8 cellular contexts compared by ENCODE assay signal in genomic region chr2:32135409-32135808, GRCh38. TPM values are rescaled to one million over a fixed set of nuclear protein-coding genes. Genes with fewer than 3 reads are reported as not detected.
DNase-seq lines count a peak whose midpoint lies in the region; ATAC-seq and TF ChIP-seq lines count a peak whose summit lies in the region.

No MANE protein-coding gene starts in this region.

- ATAC-seq in activated naive CD8-positive, alpha-beta T cell treated with anti-CD3 and anti-CD28 coated beads, Interleukin-2, amount 10 ng/mL, durations not matched to agents 7 days and 5 days (ENCODE audit: low read depth) = peak; percentile 36

- no peak overlapping the region for H3K4me3 Mint-ChIP-seq in activated naive CD8-positive, alpha-beta T cell treated with anti-CD3 and anti-CD28 coated beads, Interleukin-2, amount 10 ng/mL, durations not matched to agents 7 days and 5 days
- no peak overlapping the region for H3K4me3 Mint-ChIP-seq in activated naive CD8-positive, alpha-beta T cell treated with anti-CD3 and anti-CD28 coated beads for 36 hours
- H3K4me3 Mint-ChIP-seq in neural crest cell = no peak overlapping the region
- H3K4me3 Mint-ChIP-seq in activated CD4-positive, alpha-beta memory T cell treated with anti-CD3 and anti-CD28 coated beads for 36 hours = no peak overlapping the region

- no peak overlapping the region for H3K27ac Mint-ChIP-seq in activated naive CD8-positive, alpha-beta T cell treated with anti-CD3 and anti-CD28 coated beads, Interleukin-2, amount 10 ng/mL, durations not matched to agents 7 days and 5 days
- no peak overlapping the region for H3K27ac Mint-ChIP-seq in activated naive CD8-positive, alpha-beta T cell treated with anti-CD3 and anti-CD28 coated beads for 36 hours
- H3K27ac Mint-ChIP-seq in neural crest cell (ENCODE audit: unreplicated experiment) = peak overlapping the region; percentile 78
- H3K27ac Mint-ChIP-seq in activated CD4-positive, alpha-beta memory T cell treated with anti-CD3 and anti-CD28 coated beads for 36 hours = no peak overlapping the region

- H3K36me3 Mint-ChIP-seq in activated naive CD8-positive, alpha-beta T cell treated with anti-CD3 and anti-CD28 coated beads, Interleukin-2, amount 10 ng/mL, durations not matched to agents 7 days and 5 days = peaks cover 18% of the 10 kb centered on the region
- H3K36me3 Mint-ChIP-seq in activated naive CD8-positive, alpha-beta T cell treated with anti-CD3 and anti-CD28 coated beads for 36 hours = peaks cover 10% of the 10 kb centered on the region
- peaks cover 11% of the 10 kb centered on the region for H3K36me3 Mint-ChIP-seq in neural crest cell (ENCODE audit: low read depth)
- peaks cover 16% of the 10 kb centered on the region for H3K36me3 Mint-ChIP-seq in activated CD4-positive, alpha-beta memory T cell treated with anti-CD3 and anti-CD28 coated beads for 36 hours

- POLR2A ChIA-PET in activated naive CD8-positive, alpha-beta T cell treated with anti-CD3 and anti-CD28 coated beads, Interleukin-2, amount 10 ng/mL, durations not matched to agents 7 days and 5 days (lab: Charles Lee) = interaction anchor here (0.7 kb wide), 1 partner anchor 17 kb away, joined by 3 read pairs; no protein-coding TSS in a partner anchor
- POLR2A ChIA-PET in activated CD4-positive, alpha-beta memory T cell treated with anti-CD3 and anti-CD28 coated beads for 36 hours (lab: Charles Lee) = no interaction called here

- no peaks in the 10 kb centered on the region for H3K4me1 Mint-ChIP-seq in activated naive CD8-positive, alpha-beta T cell treated with anti-CD3 and anti-CD28 coated beads, Interleukin-2, amount 10 ng/mL, durations not matched to agents 7 days and 5 days
- H3K4me1 Mint-ChIP-seq in activated naive CD8-positive, alpha-beta T cell treated with anti-CD3 and anti-CD28 coated beads for 36 hours = no peaks in the 10 kb centered on the region
- H3K4me1 Mint-ChIP-seq in neural crest cell = no peaks in the 10 kb centered on the region
- H3K4me1 Mint-ChIP-seq in activated CD4-positive, alpha-beta memory T cell treated with anti-CD3 and anti-CD28 coated beads for 36 hours (ENCODE audit: low read depth) = no peaks in the 10 kb centered on the region

- CTCF ChIA-PET in activated CD4-positive, alpha-beta memory T cell treated with anti-CD3 and anti-CD28 coated beads for 36 hours (lab: Charles Lee) = interaction anchor here (0.7 to 1.1 kb wide), 2 partner anchors 35 to 408 kb away, joined by 3 read pairs; no protein-coding TSS in a partner anchor

- no peaks in the 10 kb centered on the region for H3K27me3 Mint-ChIP-seq in activated naive CD8-positive, alpha-beta T cell treated with anti-CD3 and anti-CD28 coated beads, Interleukin-2, amount 10 ng/mL, durations not matched to agents 7 days and 5 days
- H3K27me3 Mint-ChIP-seq in activated naive CD8-positive, alpha-beta T cell treated with anti-CD3 and anti-CD28 coated beads for 36 hours = no peaks in the 10 kb centered on the region
- no peaks in the 10 kb centered on the region for H3K27me3 Mint-ChIP-seq in neural crest cell (ENCODE audit: low read depth)
- no peaks in the 10 kb centered on the region for H3K27me3 Mint-ChIP-seq in activated CD4-positive, alpha-beta memory T cell treated with anti-CD3 and anti-CD28 coated beads for 36 hours

- no peak for DNase-seq in activated naive CD8-positive, alpha-beta T cell treated with anti-CD3 and anti-CD28 coated beads, Interleukin-2, amount 10 ng/mL, durations not matched to agents 7 days and 5 days
- DNase-seq in activated naive CD8-positive, alpha-beta T cell treated with anti-CD3 and anti-CD28 coated beads for 36 hours = no peak
- DNase-seq in NCI-H1694 treated with DMSO at 0.1 percent for 48 hours (lab: John Stamatoyannopoulos, UW) = peak; percentile 12
- DNase-seq in dedifferentiated amniotic fluid mesenchymal stem cell (ENCODE audit: extremely low spot score) = peak; percentile 51
- DNase-seq in neural crest cell (ENCODE audit: low read depth, low spot score) = no peak
- DNase-seq in posterior cingulate gyrus = no peak
- DNase-seq in NCI-H748 treated with DMSO at 0.1 percent for 48 hours (lab: John Stamatoyannopoulos, UW) = no peak
- DNase-seq in activated CD4-positive, alpha-beta memory T cell treated with anti-CD3 and anti-CD28 coated beads for 36 hours = no peak

- intact Hi-C loops in posterior cingulate gyrus (cut with DNase I) = no loop called here
- intact Hi-C loops in activated CD4-positive, alpha-beta memory T cell treated with anti-CD3 and anti-CD28 coated beads for 36 hours (cut with micrococcal nuclease) = loop anchor here (10.0 kb wide), 1 partner anchor 451 kb away; no protein-coding TSS in a partner anchor

- H3K9me3 Mint-ChIP-seq in activated naive CD8-positive, alpha-beta T cell treated with anti-CD3 and anti-CD28 coated beads, Interleukin-2, amount 10 ng/mL, durations not matched to agents 7 days and 5 days = no peaks in the 10 kb centered on the region
- no peaks in the 10 kb centered on the region for H3K9me3 Mint-ChIP-seq in activated naive CD8-positive, alpha-beta T cell treated with anti-CD3 and anti-CD28 coated beads for 36 hours
- H3K9me3 Mint-ChIP-seq in neural crest cell = no peaks in the 10 kb centered on the region
- no peaks in the 10 kb centered on the region for H3K9me3 Mint-ChIP-seq in activated CD4-positive, alpha-beta memory T cell treated with anti-CD3 and anti-CD28 coated beads for 36 hours

- peak; percentile 52 for TF ChIP-seq CTCF in neural crest cell (conservative IDR thresholded peaks at IDR 0.05)

RNA-seq across cellular contexts. Expression of gene SLC30A6, which starts 30.3 kb away (rescaled TPM):
- total RNA-seq in activated naive CD8-positive, alpha-beta T cell treated with anti-CD3 and anti-CD28 coated beads, Interleukin-2, amount 10 ng/mL, durations not matched to agents 7 days and 5 days = 10 to 100 TPM; 18.9 to 20.8 TPM
- 10 to 100 TPM; 21.8 to 22.5 TPM for total RNA-seq in activated naive CD8-positive, alpha-beta T cell treated with anti-CD3 and anti-CD28 coated beads for 36 hours
- 26.9 and 27.4 TPM in 2 replicates for total RNA-seq in neural crest cell
- 10 to 100 TPM; 22.0 to 23.5 TPM for total RNA-seq in activated CD4-positive, alpha-beta memory T cell treated with anti-CD3 and anti-CD28 coated beads for 36 hours

Comparison
In these comparisons a context has a peak if more than half of its experiments do, and no peak if none do; other contexts are left out.
1. DNase-seq: peak in NCI-H1694 treated with DMSO at 0.1 percent for 48 hours (single experiment) and dedifferentiated amniotic fluid mesenchymal stem cell (single experiment); none in activated naive CD8-positive, alpha-beta T cell treated with anti-CD3 and anti-CD28 coated beads, Interleukin-2, amount 10 ng/mL, durations not matched to agents 7 days and 5 days (single experiment), activated naive CD8-positive, alpha-beta T cell treated with anti-CD3 and anti-CD28 coated beads for 36 hours (single experiment), neural crest cell (single experiment), posterior cingulate gyrus (0 of 10), NCI-H748 treated with DMSO at 0.1 percent for 48 hours (single experiment) and activated CD4-positive, alpha-beta memory T cell treated with anti-CD3 and anti-CD28 coated beads for 36 hours (single experiment).